ENCODE assay signal across 26 cellular contexts in the genomic region with DNA sequence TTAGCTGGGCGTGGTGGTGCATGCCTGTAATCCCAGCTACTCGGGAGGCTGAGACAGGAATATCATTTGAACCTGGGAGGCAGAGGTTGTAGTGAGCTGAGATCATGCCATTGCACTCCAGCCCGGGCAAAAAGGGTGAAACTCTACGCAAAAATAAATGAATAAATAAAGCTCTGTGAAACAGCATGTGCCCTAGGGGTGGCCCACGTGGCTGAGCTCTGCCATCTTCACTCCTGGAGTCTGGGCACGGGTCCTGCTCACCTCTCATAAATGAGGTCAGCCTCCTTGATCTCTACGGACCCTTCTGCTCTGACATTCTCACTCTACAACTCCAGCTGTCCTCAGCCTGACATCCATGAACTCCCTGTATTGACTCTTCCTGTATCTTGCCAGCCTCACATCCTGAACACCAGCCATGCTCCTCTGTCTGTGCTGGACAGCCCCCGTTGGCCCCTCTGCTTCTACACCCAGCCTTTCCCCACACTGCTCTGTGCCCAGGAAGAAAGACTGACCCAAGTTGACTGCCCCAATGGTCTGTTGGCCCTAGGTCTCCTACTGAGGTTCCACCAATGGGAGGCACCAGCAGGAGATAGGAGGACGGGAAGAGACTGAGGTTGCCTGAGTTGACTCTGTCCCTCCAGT. TPM values are rescaled to one million over a fixed set of nuclear protein-coding genes. Genes with fewer than 3 reads are reported as not detected.
"Had no signal": no experiment of that assay in that cellular context is flagged by ENCODE, and none has a peak within 500 bp of the region (broad histone marks: within the 10 kb centered on the region; RNA-seq: fewer than 3 reads in every experiment).

No MANE protein-coding gene starts in this region.

- H3K4me2 ChIP-seq: SK-N-SH had no signal

- H3K9me3 ChIP-seq: SK-N-SH had no signal

- H3K27ac ChIP-seq: RWPE1 had no signal

- H3K9ac ChIP-seq: SK-N-SH had no signal

- H3K36me3 Mint-ChIP-seq: IgD-negative memory B cell had no signal

- ATAC-seq: Panc1, PC-3 had no signal

- H3K27ac Mint-ChIP-seq: IgD-negative memory B cell had no signal

- H3K4me3 Mint-ChIP-seq: IgD-negative memory B cell had no signal

- H3K9me3 Mint-ChIP-seq: IgD-negative memory B cell had no signal

- DNase-seq: KBM-7; NCI-H1092; NCI-H1105 treated with DMSO at 0.1 percent for 48 hours; NCI-H1417 treated with DMSO at 0.1 percent for 48 hours; NCI-H146; NCI-H1694 treated with DMSO at 0.1 percent for 48 hours; NCI-H1930; NCI-H2081; NCI-H2107; NCI-H2171; NCI-H226; NCI-H446; NCI-H510A; NCI-H524 treated with DMSO at 0.1 percent for 48 hours; NCI-H69; NCI-H774; NK-92 treated with Interleukin-12 subunit alpha and Interleukin-12 subunit beta, amount 100 ng/mL, for 24 hours; PC-3; SHP77; SK-N-SH; SW 1271 had no signal

- H3K4me1 Mint-ChIP-seq: IgD-negative memory B cell had no signal

RNA-seq across cellular contexts. Expression of a gene that starts 21.9 kb away (rescaled TPM):
- total RNA-seq: LHCN-M2, MCF 10A, PC-3 had no signal
